In genomic region chr1:178548108-178548507, GRCh38 we compare ENCODE assay signal across 1 cellular context.
TF ChIP-seq lines count a peak whose summit lies in the region.

No MANE protein-coding gene starts in this region.

TF ChIP-seq in HCT116, 20 proteins besides CTCF, POLR2A, EP300 and RAD21:
- no peak for TF ChIP-seq FOSL1 (IDR thresholded peaks at IDR 0.05; ENCODE audit: low read depth)
- no peak for TF ChIP-seq EZH2phosphoT487 (IDR thresholded peaks at IDR 0.05; ENCODE audit: borderline replicate concordance)
- TF ChIP-seq ZFX (IDR thresholded peaks at IDR 0.05), result no peak
- TF ChIP-seq CBX3 (IDR thresholded peaks at IDR 0.05; ENCODE audit: low read depth), result no peak
- TF ChIP-seq, protein P1, sequence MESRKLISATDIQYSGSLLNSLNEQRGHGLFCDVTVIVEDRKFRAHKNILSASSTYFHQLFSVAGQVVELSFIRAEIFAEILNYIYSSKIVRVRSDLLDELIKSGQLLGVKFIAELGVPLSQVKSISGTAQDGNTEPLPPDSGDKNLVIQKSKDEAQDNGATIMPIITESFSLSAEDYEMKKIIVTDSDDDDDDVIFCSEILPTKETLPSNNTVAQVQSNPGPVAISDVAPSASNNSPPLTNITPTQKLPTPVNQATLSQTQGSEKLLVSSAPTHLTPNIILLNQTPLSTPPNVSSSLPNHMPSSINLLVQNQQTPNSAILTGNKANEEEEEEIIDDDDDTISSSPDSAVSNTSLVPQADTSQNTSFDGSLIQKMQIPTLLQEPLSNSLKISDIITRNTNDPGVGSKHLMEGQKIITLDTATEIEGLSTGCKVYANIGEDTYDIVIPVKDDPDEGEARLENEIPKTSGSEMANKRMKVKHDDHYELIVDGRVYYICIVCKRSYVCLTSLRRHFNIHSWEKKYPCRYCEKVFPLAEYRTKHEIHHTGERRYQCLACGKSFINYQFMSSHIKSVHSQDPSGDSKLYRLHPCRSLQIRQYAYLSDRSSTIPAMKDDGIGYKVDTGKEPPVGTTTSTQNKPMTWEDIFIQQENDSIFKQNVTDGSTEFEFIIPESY (IDR thresholded peaks at IDR 0.05; ENCODE audit: extremely low read depth, insufficient replicate concordance, low read length), result no peak
